1 cellular context compared by ENCODE assay signal in genomic region chr5:133275631-133276030, GRCh38.
TF ChIP-seq lines count a peak whose summit lies in the region.

No MANE protein-coding gene starts in this region.

TF ChIP-seq in GM12878, 131 proteins besides CTCF, POLR2A, EP300 and RAD21:
- TF ChIP-seq IRF5 (IDR thresholded peaks at IDR 0.05; ENCODE audit: borderline replicate concordance) = no peak
